Comparison of ENCODE assay signal across 8 cellular contexts in genomic region chr3:150183619-150184425, GRCh38.
DNase-seq lines count a peak whose midpoint lies in the region; ATAC-seq and TF ChIP-seq lines count a peak whose summit lies in the region.

No MANE protein-coding gene starts in this region.

- H3K9ac ChIP-seq in HCT116 (ENCODE audit: low read length), result peak overlapping the region; percentile 37; the same call in 1 of the 2 replicates
- peak overlapping the region; percentile 49 for H3K9ac ChIP-seq in SK-N-MC (ENCODE audit: insufficient read length)

- RAD21 ChIA-PET in HCT116 (lab: Charles Lee; ENCODE audit: low non-redundant PET in 1 of 2, low total read pairs in 2 of 2, uncharacterized antibody in 2 of 2, unreplicated experiment in 2 of 2), result interaction anchor here (0.7 to 1.1 kb wide), 3 partner anchors 214 to 217 kb away, joined by 4 read pairs; partner anchors contain the start of gene PFN2 (in 1 of the 2)

- H3K27ac ChIP-seq in HCT116 (ENCODE audit: low read depth, low read length) (no peak overlapping the region), SK-N-MC (no peak overlapping the region), right atrium auricular region (peak overlapping the region in 1 of 2 donors; percentile 13)

- H4K20me1 ChIP-seq in HCT116 (ENCODE audit: insufficient read depth), result no peaks in the 10 kb centered on the region

- peak; percentile 92 for TF ChIP-seq RAD21 in HCT116 (IDR thresholded peaks at IDR 0.05; ENCODE audit: low read depth)

- intact Hi-C loops in HCT116 (cut with micrococcal nuclease), result loop anchor here (1.0 to 2.0 kb wide), 2 partner anchors 217 to 247 kb away; no protein-coding TSS in a partner anchor
- intact Hi-C loops in posterior vena cava (cut with DNase I), result loop anchor here (2.0 to 10.0 kb wide), 2 partner anchors 209 to 217 kb away; partner anchors contain the start of gene PFN2 (in 1 of the 2)

- no peak for TF ChIP-seq POLR2A in HCT116 (IDR thresholded peaks at IDR 0.05; ENCODE audit: borderline replicate concordance, extremely low read depth, insufficient read depth, insufficient read length)

- H3K4me1 ChIP-seq in HCT116 (ENCODE audit: control insufficient read depth in 1 of 2, insufficient read depth in 2 of 2, low read length in 2 of 2) (peaks cover 5 to 15% of the 10 kb centered on the region in 2 experiments; a peak in 3 of 4 replicates), right atrium auricular region (peaks cover 0 to 12% of the 10 kb centered on the region in 2 donors)

- in situ Hi-C loops in G401 (cut with HindIII; ENCODE audit: low sequenced_read_pairs), result no loop called here

- no TSS peak for BruUV-seq in HCT116 (replicated peaks; lab: Mats Ljungman, UMichigan)

- no peaks in the 10 kb centered on the region for H3K27me3 ChIP-seq in HCT116 (ENCODE audit: insufficient read depth, low read length)
- H3K27me3 ChIP-seq in right atrium auricular region, result no peaks in the 10 kb centered on the region

- no peaks in the 10 kb centered on the region for H3K79me2 ChIP-seq in HCT116 (ENCODE audit: insufficient read depth, low read length)

- H3K36me3 ChIP-seq in HCT116 (ENCODE audit: control insufficient read depth in 1 of 2, insufficient read depth in 2 of 2, low read length in 2 of 2) (no peaks in the 10 kb centered on the region), SK-N-MC (ENCODE audit: insufficient read depth, low read length) (no peaks in the 10 kb centered on the region), right atrium auricular region (no peaks in the 10 kb centered on the region)

- POLR2A ChIA-PET in HCT116 (lab: Charles Lee), result interaction anchor here (1.0 to 1.4 kb wide), 2 partner anchors 214 to 216 kb away, joined by 4 to 5 read pairs; no protein-coding TSS in a partner anchor

- H3K4me3 ChIP-seq in HCT116 (replicated peaks in 1 of 2; ENCODE audit: low read depth in 1 of 2, low read length in 2 of 2) (peak overlapping the region; percentile 29 to 50), SK-N-MC (peak overlapping the region; percentile 77), right atrium auricular region (peak overlapping the region; percentile 17 to 39)

- no peaks in the 10 kb centered on the region for H3K9me2 ChIP-seq in HCT116 (ENCODE audit: insufficient read depth)

- TF ChIP-seq CTCF in HCT116 (IDR thresholded peaks at IDR 0.05 in 2 of 3, conservative IDR thresholded peaks at IDR 0.05 in 1 of 3; ENCODE audit: borderline replicate concordance in 1 of 3, insufficient read depth in 1 of 3, low read depth in 2 of 3, low read length in 2 of 3) (peak; percentile 62 to 70 (median 70); a peak in 5 of 6 replicates), right atrium auricular region (IDR thresholded peaks at IDR 0.05) (peak; percentile 52 to 85)

- H2AFZ ChIP-seq in HCT116 (ENCODE audit: low read depth, low read length, poor library complexity, severe bottlenecking), result peak overlapping the region; percentile 95

- DNase-seq in G401 (ENCODE audit: low spot score) (peak; percentile 84), HCT116 (ENCODE audit: low read depth, low spot score) (peak; percentile 70), MV-4-11 (lab: John Stamatoyannopoulos, UW) (peak; percentile 34), SK-N-MC (ENCODE audit: low read depth, low spot score) (peak; percentile 34), anterior cingulate cortex (lab: John Stamatoyannopoulos, UW) (peak in 57 of 58 donors; percentile 11 to 85 (median 66)), right atrium auricular region (ENCODE audit: low spot score) (peak; percentile 77), posterior vena cava (ENCODE audit: low spot score) (peak; percentile 85)

- peak; percentile 98 for ATAC-seq in HCT116
- ATAC-seq in GM19324 (IDR thresholded peaks at IDR 0.05; ENCODE audit: low FRiP score, unreplicated experiment), result no peak

- no peaks in the 10 kb centered on the region for H3K9me3 ChIP-seq in HCT116 (ENCODE audit: control insufficient read depth in 1 of 2, insufficient read depth in 1 of 2, low read depth in 1 of 2, low read length in 2 of 2)
- 0 out of 2 replicates have a peak, but pooled peaks cover 7% of the 10 kb centered on the region for H3K9me3 ChIP-seq in SK-N-MC (ENCODE audit: low read depth, low read length)
- H3K9me3 ChIP-seq in right atrium auricular region, result peaks cover 0 to 5% of the 10 kb centered on the region in 2 donors

- peak overlapping the region; percentile 79 for H3K4me2 ChIP-seq in HCT116 (ENCODE audit: low read length)

- CTCF ChIA-PET in HCT116 (lab: Charles Lee), result interaction anchor here (0.6 to 3.0 kb wide), 21 partner anchors 10 to 418 kb away, joined by 3 to 47 read pairs (median 4); partner anchors contain the start of gene PFN2

TF ChIP-seq in HCT116, 20 proteins besides CTCF, POLR2A, EP300 and RAD21:
- TF ChIP-seq CBX3 (IDR thresholded peaks at IDR 0.05; ENCODE audit: low read depth) (peak; percentile 38; the same call in 1 of the 2 replicates), MAX (IDR thresholded peaks at IDR 0.05) (peak; percentile 62), EZH2phosphoT487 (IDR thresholded peaks at IDR 0.05; ENCODE audit: borderline replicate concordance) (no peak), JUND (IDR thresholded peaks at IDR 0.05) (no peak), YY1 (IDR thresholded peaks at IDR 0.05; ENCODE audit: extremely low read depth, insufficient replicate concordance, low read depth, low read length) (peak; percentile 15), TCF7L2 (IDR thresholded peaks at IDR 0.05; ENCODE audit: borderline replicate concordance, extremely low read depth, insufficient read depth, insufficient read length) (peak; percentile 34)

Comparison
In these comparisons a context has a peak if more than half of its experiments do, and no peak if none do; other contexts are left out.
1. DNase-seq: peak in every context shown above with its lines; median percentile 85 in posterior vena cava; 84 in G401; 77 in right atrium auricular region; 70 in HCT116; 66 in anterior cingulate cortex; 34 in MV-4-11; 34 in SK-N-MC.